ENCODE assay signal across 1 cellular context in genomic region chr12:111368684-111369495, GRCh38.
TF ChIP-seq lines count a peak whose summit lies in the region.

A gene with protein sequence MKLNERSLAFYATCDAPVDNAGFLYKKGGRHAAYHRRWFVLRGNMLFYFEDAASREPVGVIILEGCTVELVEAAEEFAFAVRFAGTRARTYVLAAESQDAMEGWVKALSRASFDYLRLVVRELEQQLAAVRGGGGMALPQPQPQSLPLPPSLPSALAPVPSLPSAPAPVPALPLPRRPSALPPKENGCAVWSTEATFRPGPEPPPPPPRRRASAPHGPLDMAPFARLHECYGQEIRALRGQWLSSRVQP (minus strand): TSS chr12:111369095. CDS start chr12:111363427, 5,668 bp downstream.

TF ChIP-seq in HepG2, 621 proteins besides CTCF, POLR2A, EP300 and RAD21 (continued from another document):
- TF ChIP-seq, protein P1, sequence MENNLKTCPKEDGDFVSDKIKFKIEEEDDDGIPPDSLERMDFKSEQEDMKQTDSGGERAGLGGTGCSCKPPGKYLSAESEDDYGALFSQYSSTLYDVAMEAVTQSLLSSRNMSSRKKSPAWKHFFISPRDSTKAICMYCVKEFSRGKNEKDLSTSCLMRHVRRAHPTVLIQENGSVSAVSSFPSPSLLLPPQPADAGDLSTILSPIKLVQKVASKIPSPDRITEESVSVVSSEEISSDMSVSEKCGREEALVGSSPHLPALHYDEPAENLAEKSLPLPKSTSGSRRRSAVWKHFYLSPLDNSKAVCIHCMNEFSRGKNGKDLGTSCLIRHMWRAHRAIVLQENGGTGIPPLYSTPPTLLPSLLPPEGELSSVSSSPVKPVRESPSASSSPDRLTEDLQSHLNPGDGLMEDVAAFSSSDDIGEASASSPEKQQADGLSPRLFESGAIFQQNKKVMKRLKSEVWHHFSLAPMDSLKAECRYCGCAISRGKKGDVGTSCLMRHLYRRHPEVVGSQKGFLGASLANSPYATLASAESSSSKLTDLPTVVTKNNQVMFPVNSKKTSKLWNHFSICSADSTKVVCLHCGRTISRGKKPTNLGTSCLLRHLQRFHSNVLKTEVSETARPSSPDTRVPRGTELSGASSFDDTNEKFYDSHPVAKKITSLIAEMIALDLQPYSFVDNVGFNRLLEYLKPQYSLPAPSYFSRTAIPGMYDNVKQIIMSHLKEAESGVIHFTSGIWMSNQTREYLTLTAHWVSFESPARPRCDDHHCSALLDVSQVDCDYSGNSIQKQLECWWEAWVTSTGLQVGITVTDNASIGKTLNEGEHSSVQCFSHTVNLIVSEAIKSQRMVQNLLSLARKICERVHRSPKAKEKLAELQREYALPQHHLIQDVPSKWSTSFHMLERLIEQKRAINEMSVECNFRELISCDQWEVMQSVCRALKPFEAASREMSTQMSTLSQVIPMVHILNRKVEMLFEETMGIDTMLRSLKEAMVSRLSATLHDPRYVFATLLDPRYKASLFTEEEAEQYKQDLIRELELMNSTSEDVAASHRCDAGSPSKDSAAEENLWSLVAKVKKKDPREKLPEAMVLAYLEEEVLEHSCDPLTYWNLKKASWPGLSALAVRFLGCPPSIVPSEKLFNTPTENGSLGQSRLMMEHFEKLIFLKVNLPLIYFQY (CRISPR knock-in tag; IDR thresholded peaks at IDR 0.05; ENCODE audit: borderline replicate concordance) = peak; percentile 82; the same call in 1 of the 2 replicates
- TF ChIP-seq ZFYVE20 (CRISPR knock-in tag; IDR thresholded peaks at IDR 0.05; ENCODE audit: borderline replicate concordance, low read depth) (0 out of 2 replicates have a peak, but pooled peaks have one; percentile 59), ARNTL (CRISPR knock-in tag; IDR thresholded peaks at IDR 0.05) (peak; percentile 34; the same call in 1 of the 2 replicates), ZFP91 (CRISPR knock-in tag; IDR thresholded peaks at IDR 0.05; ENCODE audit: borderline replicate concordance) (peak; percentile 100), TEAD2 (CRISPR knock-in tag; IDR thresholded peaks at IDR 0.05) (no peak), MXD4 (CRISPR knock-in tag; IDR thresholded peaks at IDR 0.05) (peak; percentile 82), ZBTB43 (CRISPR knock-in tag; conservative IDR thresholded peaks at IDR 0.05) (peak; percentile 58; the same call in 1 of the 2 replicates)
